ENCODE assay signal across 18 cellular contexts in genomic region chr22:26068571-26068970, GRCh38.
DNase-seq lines count a peak whose midpoint lies in the region; ATAC-seq, FAIRE-seq and TF ChIP-seq lines count a peak whose summit lies in the region.
"Had no signal": no experiment of that assay in that cellular context is flagged by ENCODE, and none has a peak within 500 bp of the region (broad histone marks: within the 10 kb centered on the region; RNA-seq: fewer than 3 reads in every experiment).

No MANE protein-coding gene starts in this region.

- TF ChIP-seq CTCF in H1 (IDR thresholded peaks at IDR 0.05; ENCODE audit: control extremely low read depth in 1 of 3, insufficient read depth in 1 of 3, low read depth in 1 of 3, low read length in 3 of 3) (no peak), psoas muscle (IDR thresholded peaks at IDR 0.05) (no peak)

- no peaks in the 10 kb centered on the region for H3K23me2 ChIP-seq in H1 (ENCODE audit: low read depth, low read length)

- no peaks in the 10 kb centered on the region for H4K20me1 ChIP-seq in H1 (replicated peaks in 1 of 2; ENCODE audit: control insufficient read depth in 1 of 2, insufficient read depth in 2 of 2, low read length in 2 of 2)

- H2BK15ac ChIP-seq in H1 (ENCODE audit: low read length): no peak overlapping the region

- POLR2A ChIA-PET in H1 (lab: Charles Lee; ENCODE audit: partially characterized antibody): no interaction called here

- H2BK120ac ChIP-seq in H1 (replicated peaks; ENCODE audit: low read depth, low read length): no peak overlapping the region

- intact Hi-C loops in psoas muscle (cut with DNase I): no loop called here

- H3K4me3 ChIP-seq in H1 (ENCODE audit: extremely low read depth in 1 of 4, insufficient read depth in 2 of 4, low read depth in 3 of 4, low read length in 4 of 4) (no peak overlapping the region), psoas muscle (no peak overlapping the region)
- H3K4me3 ChIP-seq: HAP-1 had no signal

- 0 out of 2 replicates have a peak overlapping the region, but pooled peaks have one; percentile 51 for H2BK12ac ChIP-seq in H1 (ENCODE audit: low read depth, low read length)

- H3K4me2 ChIP-seq in H1 (ENCODE audit: insufficient read depth in 1 of 2, low read depth in 2 of 2, low read length in 2 of 2): no peak overlapping the region

- no peak overlapping the region for H2BK20ac ChIP-seq in H1 (ENCODE audit: low read length)

- peaks cover 2 to 25% (median 11%) of the 10 kb centered on the region in 4 experiments; a peak in 5 of 7 replicates for H3K4me1 ChIP-seq in H1 (replicated peaks in 1 of 4; ENCODE audit: control insufficient read depth in 3 of 4, insufficient read depth in 4 of 4, low read length in 3 of 4)
- peaks cover 12% of the 10 kb centered on the region for H3K4me1 ChIP-seq in psoas muscle
- H3K4me1 ChIP-seq: HAP-1 had no signal

- FAIRE-seq in H1 (lab: Jason Lieb, UNC): no peak

- TF ChIP-seq RAD21 in H1 (IDR thresholded peaks at IDR 0.05 in 1 of 2, conservative IDR thresholded peaks at IDR 0.05 in 1 of 2; ENCODE audit: low read depth in 2 of 2, low read length in 2 of 2): no peak

- no peak overlapping the region for H4K5ac ChIP-seq in H1 (ENCODE audit: insufficient read length, low read depth, low read length)

- ATAC-seq in psoas muscle: peak in 3 of 4 donors; percentile 43 to 64 (median 48)

- 0 out of 2 replicates have a peak overlapping the region, but pooled peaks have one; percentile 15 for H3K18ac ChIP-seq in H1 (ENCODE audit: extremely low read depth, low read length)

- no peak for TF ChIP-seq EP300 in H1 (IDR thresholded peaks at IDR 0.05; ENCODE audit: borderline replicate concordance in 1 of 2, low read depth in 2 of 2, low read length in 2 of 2)

- no peak overlapping the region for H4K91ac ChIP-seq in H1 (replicated peaks; ENCODE audit: insufficient read length, low read length)

- TF ChIP-seq POLR2A in H1 (IDR thresholded peaks at IDR 0.05; ENCODE audit: control extremely low read depth in 1 of 2, low read depth in 2 of 2, low read length in 2 of 2): no peak

- H3K79me2 ChIP-seq in H1 (ENCODE audit: control insufficient read depth in 1 of 2, insufficient read depth in 2 of 2, low read length in 2 of 2): no peaks in the 10 kb centered on the region

- no peak overlapping the region for H3K4ac ChIP-seq in H1 (replicated peaks; ENCODE audit: insufficient read length, low read depth, low read length)

- CTCF ChIA-PET in H1 (lab: Charles Lee; ENCODE audit: partially characterized antibody): interaction anchor here (1.3 kb wide), 1 partner anchor 165 kb away, joined by 4 read pairs; no protein-coding TSS in a partner anchor

- H2AFZ ChIP-seq in H1 (ENCODE audit: low read length): no peak overlapping the region; the same call in 1 of the 2 replicates

- H3K79me1 ChIP-seq in H1 (ENCODE audit: low read depth, low read length): no peaks in the 10 kb centered on the region

- no peak overlapping the region for H2AK5ac ChIP-seq in H1 (ENCODE audit: low read depth, low read length)

- H3K14ac ChIP-seq in H1 (ENCODE audit: insufficient read length): no peak overlapping the region

- H3K9me3 ChIP-seq in H1 (ENCODE audit: insufficient read depth in 2 of 2, low read depth in 1 of 2, low read length in 1 of 2): no peaks in the 10 kb centered on the region
- no peaks in the 10 kb centered on the region for H3K9me3 ChIP-seq in psoas muscle
- H3K9me3 ChIP-seq: HAP-1 had no signal

- H3K56ac ChIP-seq in H1 (replicated peaks; ENCODE audit: insufficient read length, low read depth, low read length): no peak overlapping the region

- H3K23ac ChIP-seq in H1 (ENCODE audit: insufficient read length): no peak overlapping the region

- peak; percentile 17 for DNase-seq in EL
- DNase-seq in M059J (ENCODE audit: low read depth): peak; percentile 71
- DNase-seq in H1 (ENCODE audit: low read depth in 1 of 2, low spot score in 2 of 2): no peak
- no peak for DNase-seq in psoas muscle
- no peak for DNase-seq in NCI-H345 treated with DMSO at 0.1 percent for 48 hours (lab: John Stamatoyannopoulos, UW; ENCODE audit: unreplicated experiment)
- no peak for DNase-seq in amniotic stem cell (lab: John Stamatoyannopoulos, UW)
- no peak for DNase-seq in NCI-H2107 (lab: John Stamatoyannopoulos, UW)
- DNase-seq: C1 segment of cervical spinal cord, DND-41, KG1, NCI-H1436 treated with DMSO at 0.1 percent for 48 hours, NCI-H2081 treated with DMSO at 0.1 percent for 48 hours, NCI-H226, NCI-H526, RPMI8226, SW 1271 had no signal

- no peak overlapping the region for H2BK5ac ChIP-seq in H1 (ENCODE audit: low read depth, low read length)

- H4K8ac ChIP-seq in H1 (ENCODE audit: extremely low read depth, insufficient read depth, low read length): no peak overlapping the region

- H3K9ac ChIP-seq in H1 (replicated peaks in 1 of 4; ENCODE audit: extremely low read depth in 1 of 4, low read depth in 3 of 4, low read length in 3 of 4): no peak overlapping the region

- 93% methylated on average over 3 of the region's 3 CpGs; no CpG with 5 or more reads in 1 of the 2 experiments for WGBS in H1 (ENCODE audit: extremely low coverage in 1 of 2, insufficient coverage in 1 of 2, insufficient read length in 1 of 2, insufficient replicate concordance in 2 of 2, low coverage in 1 of 2, low lambda C conversion rate in 2 of 2, missing lambda C conversion rate in 1 of 2), 2 experiments
- WGBS in psoas muscle, 3 donors: 28 to 39% (median 38%) methylated on average over 3 of the region's 3 CpGs

- H3K27me3 ChIP-seq in H1 (replicated peaks in 1 of 4; ENCODE audit: control insufficient read depth in 3 of 4, extremely low read depth in 1 of 4, insufficient read depth in 3 of 4, low read length in 3 of 4) (peaks cover 0 to 4% (median 1%) of the 10 kb centered on the region in 4 experiments; a peak in 4 of 7 replicates), psoas muscle (ENCODE audit: insufficient read depth in 3 of 3, low read length in 2 of 3) (no peaks in the 10 kb centered on the region)

- H3K27ac ChIP-seq in H1 (ENCODE audit: low read depth, low read length): no peak overlapping the region
- no peak overlapping the region for H3K27ac ChIP-seq in psoas muscle
- H3K27ac ChIP-seq: HL-60 had no signal

- H3K36me3 ChIP-seq in H1 (ENCODE audit: control insufficient read depth in 2 of 4, insufficient read depth in 4 of 4, low read length in 3 of 4) (no peaks in the 10 kb centered on the region), psoas muscle (ENCODE audit: insufficient read depth in 1 of 2, low read depth in 1 of 2) (no peaks in the 10 kb centered on the region)
- H3K36me3 ChIP-seq: HAP-1 had no signal

TF ChIP-seq in H1, 55 proteins besides CTCF, POLR2A, EP300 and RAD21:
- no peak for TF ChIP-seq SIX5 (IDR thresholded peaks at IDR 0.05; ENCODE audit: low read depth, low read length)
- TF ChIP-seq CEBPB (IDR thresholded peaks at IDR 0.05; ENCODE audit: low read depth, low read length): no peak
- no peak for TF ChIP-seq JUN (IDR thresholded peaks at IDR 0.05; ENCODE audit: low read depth, low read length)
- no peak for TF ChIP-seq BACH1 (IDR thresholded peaks at IDR 0.05; ENCODE audit: low read length)
- no peak for TF ChIP-seq CBX8 (IDR thresholded peaks at IDR 0.05; ENCODE audit: borderline replicate concordance, low read depth, low read length)
- no peak for TF ChIP-seq TCF12 (IDR thresholded peaks at IDR 0.05; ENCODE audit: low read depth, low read length)
- no peak for TF ChIP-seq ATF3 (IDR thresholded peaks at IDR 0.05; ENCODE audit: insufficient read depth, low read depth, low read length)
- no peak for TF ChIP-seq PHF8 (conservative IDR thresholded peaks at IDR 0.05; ENCODE audit: low read depth, low read length)
- TF ChIP-seq TAF7 (optimal IDR thresholded peaks at IDR 0.05; ENCODE audit: borderline replicate concordance, low read depth, low read length): no peak
TF ChIP-seq in H1: peak in this region for 0.

Comparison
In these comparisons a context has a peak if more than half of its experiments do, and no peak if none do; other contexts are left out.
1. DNase-seq: peak in EL (single experiment) and M059J (single experiment); none in H1 (0 of 2), psoas muscle (0 of 2), NCI-H345 treated with DMSO at 0.1 percent for 48 hours (single experiment), amniotic stem cell (single experiment) and NCI-H2107 (single experiment).